Comparison of ENCODE assay signal across 17 cellular contexts in genomic region chr2:110832740-110833139, GRCh38.
"Had no signal": no experiment of that assay in that cellular context is flagged by ENCODE, and none has a peak within 500 bp of the region (broad histone marks: within the 10 kb centered on the region; RNA-seq: fewer than 3 reads in every experiment).

No MANE protein-coding gene starts in this region.

- H3K27ac ChIP-seq: gastrocnemius medialis, heart left ventricle, thyroid gland, uterus, VCaP had no signal

- H3K4me1 ChIP-seq: gastrocnemius medialis, heart left ventricle, thyroid gland, uterus had no signal

- DNase-seq: activated CD4-positive, alpha-beta memory T cell treated with anti-CD3 and anti-CD28 coated beads for 36 hours; activated CD4-positive, alpha-beta T cell treated with anti-CD3 and anti-CD28 coated beads for 1 hour; activated CD8-positive, alpha-beta memory T cell treated with anti-CD3 and anti-CD28 coated beads, Interleukin-2, amount 10 ng/mL, durations not matched to agents 7 days and 5 days; activated effector memory CD4-positive, alpha-beta T cell treated with Interleukin-2 at 50 U/mL for 16 hours; activated naive CD4-positive, alpha-beta T cell treated with anti-CD3 and anti-CD28 coated beads, Interleukin-2, amount 50 U/mL, for 16 hours; activated T-cell treated with anti-CD3 and anti-CD28 coated beads, Interleukin-2, amount 50 U/mL, for 1 hour; endodermal cell; gastrocnemius medialis; heart left ventricle; immature natural killer cell; mesenchymal stem cell; natural killer cell; stimulated activated CD4-positive, alpha-beta T cell treated with anti-CD3 and anti-CD28 coated beads, Interleukin-2, amount 100 ng/mL, for 48 hours; stimulated activated naive B cell treated with anti-CD40 and anti-IgM and Interleukin-4, amounts not matched to agents 10 μg/mL and 1 μg/mL and 100 μg/mL, for 72 hours; thyroid gland; uterus had no signal

- H3K9me3 Mint-ChIP-seq: activated CD4-positive, alpha-beta memory T cell treated with anti-CD3 and anti-CD28 coated beads for 36 hours; endodermal cell; immature natural killer cell; natural killer cell; stimulated activated naive B cell treated with anti-CD40 and anti-IgM and Interleukin-4, amounts not matched to agents 10 μg/mL and 1 μg/mL and 100 μg/mL, for 72 hours had no signal

- H3K27me3 ChIP-seq: thyroid gland, uterus had no signal

- H3K9me3 ChIP-seq: gastrocnemius medialis, heart left ventricle, thyroid gland, uterus had no signal

- ATAC-seq: activated CD8-positive, alpha-beta memory T cell treated with anti-CD3 and anti-CD28 coated beads, Interleukin-2, amount 10 ng/mL, durations not matched to agents 7 days and 5 days; gastrocnemius medialis; heart left ventricle; natural killer cell; stimulated activated naive B cell treated with anti-CD40 and anti-IgM and Interleukin-4, amounts not matched to agents 10 μg/mL and 1 μg/mL and 100 μg/mL, for 72 hours had no signal

- H3K36me3 ChIP-seq: gastrocnemius medialis, heart left ventricle, thyroid gland, uterus had no signal

- H3K36me3 Mint-ChIP-seq: activated CD4-positive, alpha-beta memory T cell treated with anti-CD3 and anti-CD28 coated beads for 36 hours; activated CD8-positive, alpha-beta memory T cell treated with anti-CD3 and anti-CD28 coated beads, Interleukin-2, amount 10 ng/mL, durations not matched to agents 7 days and 5 days; immature natural killer cell; natural killer cell; stimulated activated naive B cell treated with anti-CD40 and anti-IgM and Interleukin-4, amounts not matched to agents 10 μg/mL and 1 μg/mL and 100 μg/mL, for 72 hours had no signal

- H3K4me1 Mint-ChIP-seq: activated CD8-positive, alpha-beta memory T cell treated with anti-CD3 and anti-CD28 coated beads, Interleukin-2, amount 10 ng/mL, durations not matched to agents 7 days and 5 days had no signal

- H3K27ac Mint-ChIP-seq: activated CD4-positive, alpha-beta memory T cell treated with anti-CD3 and anti-CD28 coated beads for 36 hours; activated CD8-positive, alpha-beta memory T cell treated with anti-CD3 and anti-CD28 coated beads, Interleukin-2, amount 10 ng/mL, durations not matched to agents 7 days and 5 days; endodermal cell; immature natural killer cell; natural killer cell; stimulated activated naive B cell treated with anti-CD40 and anti-IgM and Interleukin-4, amounts not matched to agents 10 μg/mL and 1 μg/mL and 100 μg/mL, for 72 hours had no signal

- H3K4me3 ChIP-seq: gastrocnemius medialis, heart left ventricle, thyroid gland, uterus had no signal

- H3K4me3 Mint-ChIP-seq: activated CD4-positive, alpha-beta memory T cell treated with anti-CD3 and anti-CD28 coated beads for 36 hours; activated CD8-positive, alpha-beta memory T cell treated with anti-CD3 and anti-CD28 coated beads, Interleukin-2, amount 10 ng/mL, durations not matched to agents 7 days and 5 days; endodermal cell; immature natural killer cell; natural killer cell; stimulated activated naive B cell treated with anti-CD40 and anti-IgM and Interleukin-4, amounts not matched to agents 10 μg/mL and 1 μg/mL and 100 μg/mL, for 72 hours had no signal
